Comparison of ENCODE assay signal across 27 cellular contexts in genomic region chr11:89583580-89583979, GRCh38.
"Had no signal": no experiment of that assay in that cellular context is flagged by ENCODE, and none has a peak within 500 bp of the region (broad histone marks: within the 10 kb centered on the region; RNA-seq: fewer than 3 reads in every experiment).

No MANE protein-coding gene starts in this region.

- H3K4me3 Mint-ChIP-seq: activated B cell treated with CpG ODN at 0.5 μM for 24 hours; activated CD8-positive, alpha-beta T cell treated with anti-CD3 and anti-CD28 coated beads for 36 hours; activated T-cell treated with anti-CD3 and anti-CD28 coated beads, Interleukin-2, amount 50 U/mL, for 4 hours; activated T-helper 17 cell treated with anti-CD3 and anti-CD28 coated beads, Interleukin-2, amount 50 U/mL, for 72 hours; immature natural killer cell; natural killer cell treated with Interleukin-12 subunit alpha and Interleukin-12 subunit beta and Interleukin-15 and Interleukin-18, amount 100 ng/mL, for 72 hours had no signal

- H3K36me3 Mint-ChIP-seq: immature natural killer cell; natural killer cell treated with Interleukin-12 subunit alpha and Interleukin-12 subunit beta and Interleukin-15 and Interleukin-18, amount 100 ng/mL, for 72 hours had no signal

- H3K27me3 Mint-ChIP-seq: activated B cell treated with CpG ODN at 0.5 μM for 24 hours; activated CD8-positive, alpha-beta T cell treated with anti-CD3 and anti-CD28 coated beads for 36 hours; activated T-helper 17 cell treated with anti-CD3 and anti-CD28 coated beads, Interleukin-2, amount 50 U/mL, for 72 hours; natural killer cell treated with Interleukin-12 subunit alpha and Interleukin-12 subunit beta and Interleukin-15 and Interleukin-18, amount 100 ng/mL, for 72 hours had no signal

- ATAC-seq: activated CD8-positive, alpha-beta T cell treated with anti-CD3 and anti-CD28 coated beads for 36 hours; activated T-cell treated with anti-CD3 and anti-CD28 coated beads, Interleukin-2, amount 50 U/mL, for 4 hours; activated T-helper 17 cell treated with anti-CD3 and anti-CD28 coated beads, Interleukin-2, amount 50 U/mL, for 72 hours; gastroesophageal sphincter; natural killer cell treated with Interleukin-12 subunit alpha and Interleukin-12 subunit beta and Interleukin-15 and Interleukin-18, amount 100 ng/mL, for 72 hours; psoas muscle had no signal

- H3K9me3 Mint-ChIP-seq: activated CD8-positive, alpha-beta T cell treated with anti-CD3 and anti-CD28 coated beads for 36 hours; activated T-helper 17 cell treated with anti-CD3 and anti-CD28 coated beads, Interleukin-2, amount 50 U/mL, for 72 hours had no signal

- H3K4me1 ChIP-seq: gastroesophageal sphincter, psoas muscle, right atrium auricular region, spleen, testis had no signal

- H3K4me1 Mint-ChIP-seq: activated B cell treated with CpG ODN at 0.5 μM for 24 hours; activated T-helper 17 cell treated with anti-CD3 and anti-CD28 coated beads, Interleukin-2, amount 50 U/mL, for 72 hours; immature natural killer cell had no signal

- H3K9me3 ChIP-seq: gastroesophageal sphincter, neutrophil, ovary, psoas muscle, right atrium auricular region, spleen, testis, transverse colon had no signal

- DNase-seq: activated B cell treated with CpG ODN at 0.5 μM for 24 hours; activated CD4-positive, alpha-beta T cell treated with anti-CD3 and anti-CD28 coated beads, Interleukin-2, amount 50 U/mL, for 1 hour; activated CD8-positive, alpha-beta T cell treated with anti-CD3 and anti-CD28 coated beads for 36 hours; activated gamma-delta T cell treated with Interleukin-2 at 50 U/mL for 16 hours; activated naive CD4-positive, alpha-beta T cell treated with anti-CD3 and anti-CD28 coated beads, Interleukin-2, amount 50 U/mL, for 16 hours; activated T-cell treated with anti-CD3 and anti-CD28 coated beads, Interleukin-2, amount 50 U/mL, for 4 hours; amniotic stem cell; brain microvascular endothelial cell; head of caudate nucleus; hypothalamus; immature natural killer cell; kidney; mesendoderm; ovary; psoas muscle; spleen; stimulated activated CD4-positive, alpha-beta T cell treated with anti-CD3 and anti-CD28 coated beads, Interleukin-2, amount 100 ng/mL, for 48 hours; stimulated activated naive CD4-positive, alpha-beta T cell treated with Interleukin-2 at 50 U/mL for 16 hours; T-helper 2 cell; testis; transverse colon had no signal

- H3K36me3 ChIP-seq: brain microvascular endothelial cell, gastroesophageal sphincter, neutrophil, ovary, right atrium auricular region, spleen, transverse colon had no signal

- H3K27ac ChIP-seq: brain microvascular endothelial cell, gastroesophageal sphincter, neutrophil, ovary, psoas muscle, right atrium auricular region, spleen, testis, transverse colon had no signal

- H3K27ac Mint-ChIP-seq: activated B cell treated with CpG ODN at 0.5 μM for 24 hours; activated CD8-positive, alpha-beta T cell treated with anti-CD3 and anti-CD28 coated beads for 36 hours; activated T-helper 17 cell treated with anti-CD3 and anti-CD28 coated beads, Interleukin-2, amount 50 U/mL, for 72 hours; immature natural killer cell; natural killer cell treated with Interleukin-12 subunit alpha and Interleukin-12 subunit beta and Interleukin-15 and Interleukin-18, amount 100 ng/mL, for 72 hours had no signal

- H3K4me3 ChIP-seq: gastroesophageal sphincter, lung, ovary, psoas muscle, right atrium auricular region, spleen, testis, transverse colon had no signal

- H3K27me3 ChIP-seq: brain microvascular endothelial cell, gastroesophageal sphincter, neutrophil, ovary, right atrium auricular region, spleen, testis, transverse colon had no signal
